ENCODE assay signal across 1 cellular context in genomic region chr22:24636513-24636912, GRCh38. TPM values are rescaled to one million over a fixed set of nuclear protein-coding genes. Genes with fewer than 3 reads are reported as not detected.
"Had no signal": no experiment of that assay in that cellular context is flagged by ENCODE, and none has a peak within 500 bp of the region (broad histone marks: within the 10 kb centered on the region; RNA-seq: fewer than 3 reads in every experiment).

No MANE protein-coding gene starts in this region.

RNA-seq across cellular contexts. Expression of gene GGT1, which starts 33.5 kb away (rescaled TPM):
- total RNA-seq: ascending aorta had no signal
